1 cellular context compared by ENCODE assay signal in genomic region chr9:111940697-111941096, GRCh38.
TF ChIP-seq lines count a peak whose summit lies in the region.

No MANE protein-coding gene starts in this region.

TF ChIP-seq in GM23338, 12 proteins besides CTCF, POLR2A, EP300 and RAD21 (continued from another document):
- no peak for TF ChIP-seq ZNF462 (CRISPR knock-in tag; IDR thresholded peaks at IDR 0.05)
- no peak for TF ChIP-seq EZH2 (IDR thresholded peaks at IDR 0.05; ENCODE audit: low read depth, unreplicated experiment)
- TF ChIP-seq EZH2phosphoT487 (IDR thresholded peaks at IDR 0.05; ENCODE audit: unreplicated experiment), result no peak
- TF ChIP-seq ZNF114 (CRISPR knock-in tag; IDR thresholded peaks at IDR 0.05), result no peak
- TF ChIP-seq JUNB (IDR thresholded peaks at IDR 0.05; ENCODE audit: unreplicated experiment), result no peak
- no peak for TF ChIP-seq ZNF331 (CRISPR knock-in tag; IDR thresholded peaks at IDR 0.05; ENCODE audit: low read depth)
- no peak for TF ChIP-seq ETS1 (IDR thresholded peaks at IDR 0.05)
- TF ChIP-seq NANOG (IDR thresholded peaks at IDR 0.05; ENCODE audit: borderline replicate concordance), result no peak
